34 cellular contexts compared by ENCODE assay signal in genomic region chr7:79301419-79301818, GRCh38.
"Had no signal": no experiment of that assay in that cellular context is flagged by ENCODE, and none has a peak within 500 bp of the region (broad histone marks: within the 10 kb centered on the region; RNA-seq: fewer than 3 reads in every experiment).

No MANE protein-coding gene starts in this region.

- H3K27me3 ChIP-seq: adrenal gland, body of pancreas, esophagus squamous epithelium had no signal

- H3K4me1 ChIP-seq: adrenal gland, body of pancreas, esophagus squamous epithelium had no signal

- FAIRE-seq: colon, endometrium, endothelial cell of umbilical vein, frontal cortex had no signal

- DNase-seq: activated B cell treated with CpG ODN at 0.5 μM for 24 hours; activated CD4-positive, alpha-beta T cell treated with anti-CD3 and anti-CD28 coated beads for 48 hours; activated CD4-positive, alpha-beta T cell treated with anti-CD3 and anti-CD28 coated beads, Interleukin-2, amount 50 U/mL, for 1 hour; activated CD4-positive, alpha-beta T cell treated with anti-CD3 and anti-CD28 coated beads, Interleukin-2, amount 50 U/mL, for 48 hours; activated CD8-positive, alpha-beta memory T cell treated with anti-CD3 and anti-CD28 coated beads for 24 hours; activated CD8-positive, alpha-beta T cell treated with anti-CD3 and anti-CD28 coated beads for 36 hours; activated effector memory CD4-positive, alpha-beta T cell treated with Interleukin-2 at 50 U/mL for 16 hours; activated gamma-delta T cell treated with Interleukin-2 at 50 U/mL for 16 hours; activated naive CD4-positive, alpha-beta T cell treated with anti-CD3 and anti-CD28 coated beads, Interleukin-2, amount 50 U/mL, for 16 hours; activated naive CD4-positive, alpha-beta T cell treated with Interleukin-2 at 50 U/mL for 16 hours; activated naive CD8-positive, alpha-beta T cell treated with anti-CD3 and anti-CD28 coated beads for 36 hours; activated naive CD8-positive, alpha-beta T cell treated with anti-CD3 and anti-CD28 coated beads, Interleukin-2, amount 50 U/mL, for 24 hours; activated T-cell treated with anti-CD3 and anti-CD28 coated beads, Interleukin-2, amount 50 U/mL, for 4 hours; adrenal gland; amygdala; aorta; body of pancreas; caudate nucleus; cortex of kidney; dermis blood vessel endothelial cell; effector CD4-positive, alpha-beta T cell; esophagus squamous epithelium; head of caudate nucleus; T-helper 1 cell; T-helper 17 cell; T1000; WERI-Rb-1 had no signal

- H3K36me3 ChIP-seq: adrenal gland, esophagus squamous epithelium, WERI-Rb-1 had no signal

- H3K27ac ChIP-seq: adrenal gland, body of pancreas, epithelial cell of prostate, esophagus squamous epithelium, WERI-Rb-1 had no signal

- H3K4me3 ChIP-seq: adrenal gland, body of pancreas, esophagus squamous epithelium had no signal

- ATAC-seq: activated CD4-positive, CD25-positive, alpha-beta regulatory T cell treated with anti-CD3 and anti-CD28 coated beads, Interleukin-2, amount 50 U/mL, for 24 hours; activated CD8-positive, alpha-beta T cell treated with anti-CD3 and anti-CD28 coated beads for 36 hours; activated naive CD8-positive, alpha-beta T cell treated with anti-CD3 and anti-CD28 coated beads, Interleukin-2, amount 50 U/mL, for 24 hours; activated T-cell treated with anti-CD3 and anti-CD28 coated beads, Interleukin-2, amount 50 U/mL, for 4 hours; activated T-helper 17 cell treated with anti-CD3 and anti-CD28 coated beads, Interleukin-2, amount 50 U/mL, for 72 hours; body of pancreas; T-helper 17 cell had no signal

- H3K9me3 ChIP-seq: body of pancreas, esophagus squamous epithelium had no signal
